In genomic region chr9:137296214-137297059, GRCh38 we compare ENCODE assay signal across 8 cellular contexts. TPM values are rescaled to one million over a fixed set of nuclear protein-coding genes. Genes with fewer than 3 reads are reported as not detected.
DNase-seq lines count a peak whose midpoint lies in the region; ATAC-seq and TF ChIP-seq lines count a peak whose summit lies in the region.

No MANE protein-coding gene starts in this region.

- H3K4me1 ChIP-seq in HUES6 (ENCODE audit: control insufficient read depth, insufficient read depth, low read length) (peaks cover 36% of the 10 kb centered on the region), ascending aorta (peaks cover 13 to 15% of the 10 kb centered on the region in 2 donors), skeletal muscle tissue (ENCODE audit: control insufficient read depth in 3 of 3, insufficient read depth in 3 of 3, low read length in 3 of 3) (peaks cover 4 to 24% (median 12%) of the 10 kb centered on the region in 3 donors), Karpas-422 (ENCODE audit: low read length) (peaks cover 24% of the 10 kb centered on the region)

- intact Hi-C loops in ascending aorta (cut with DNase I), result loop anchor here (10.0 kb wide), 1 partner anchor 228 kb away; no protein-coding TSS in a partner anchor

- H3K4me2 ChIP-seq in Karpas-422 (ENCODE audit: low read depth, low read length, poor library complexity, severe bottlenecking), result no peak overlapping the region

- H3K36me3 ChIP-seq in HUES6 (ENCODE audit: control insufficient read depth, insufficient read depth, low read length) (no peaks in the 10 kb centered on the region), ascending aorta (no peaks in the 10 kb centered on the region), skeletal muscle tissue (ENCODE audit: control insufficient read depth in 3 of 3, insufficient read depth in 3 of 3, low read length in 3 of 3) (no peaks in the 10 kb centered on the region), Karpas-422 (ENCODE audit: insufficient read depth, low read length) (no peaks in the 10 kb centered on the region)

- no peak for ATAC-seq in GM18519 (IDR thresholded peaks at IDR 0.05; ENCODE audit: low FRiP score, unreplicated experiment)

- H3K27ac ChIP-seq in HUES6 (ENCODE audit: low read depth, low read length), result no peak overlapping the region
- peak overlapping the region in 1 of 2 donors; percentile 15 for H3K27ac ChIP-seq in ascending aorta
- H3K27ac ChIP-seq in skeletal muscle tissue (ENCODE audit: low read depth, low read length), result peak overlapping the region; percentile 74
- no peak overlapping the region for H3K27ac ChIP-seq in Karpas-422 (ENCODE audit: low read length)

- no peak overlapping the region for H3K9ac ChIP-seq in HUES6 (ENCODE audit: low read length)
- peak overlapping the region in 1 of 3 donors; percentile 64 for H3K9ac ChIP-seq in skeletal muscle tissue (ENCODE audit: low read depth in 1 of 3, low read length in 3 of 3)
- no peak overlapping the region for H3K9ac ChIP-seq in Karpas-422 (ENCODE audit: low read length)

- TF ChIP-seq CTCF in ascending aorta (IDR thresholded peaks at IDR 0.05), result no peak

- H3K79me2 ChIP-seq in Karpas-422 (ENCODE audit: low read length), result no peaks in the 10 kb centered on the region

- H3K9me2 ChIP-seq in Karpas-422 (replicated peaks; ENCODE audit: insufficient read depth, low read length), result no peaks in the 10 kb centered on the region

- H3K27me3 ChIP-seq in HUES6 (ENCODE audit: control insufficient read depth, insufficient read depth, low read length) (peaks cover 52% of the 10 kb centered on the region), ascending aorta (peaks cover 27% of the 10 kb centered on the region), skeletal muscle tissue (ENCODE audit: control insufficient read depth in 3 of 3, insufficient read depth in 3 of 3, low read length in 3 of 3) (peaks cover 51 to 74% (median 67%) of the 10 kb centered on the region in 3 donors), Karpas-422 (ENCODE audit: low read length) (no peaks in the 10 kb centered on the region)

- peak overlapping the region; percentile 52 for H3K4me3 ChIP-seq in HUES6 (ENCODE audit: low read depth, low read length)
- peak overlapping the region; percentile 44 to 57 for H3K4me3 ChIP-seq in ascending aorta
- H3K4me3 ChIP-seq in iPS-11a (ENCODE audit: low read depth, low read length), result peak overlapping the region; percentile 8
- H3K4me3 ChIP-seq in skeletal muscle tissue (ENCODE audit: low read length in 3 of 3), result peak overlapping the region; percentile 15 to 60 (median 31)
- no peak overlapping the region for H3K4me3 ChIP-seq in Karpas-422 (ENCODE audit: low read length)

- no peak for DNase-seq in ascending aorta (ENCODE audit: low spot score in 2 of 2)
- no peak for DNase-seq in AG08395 (ENCODE audit: low spot score)
- DNase-seq in NCI-H1092 (lab: John Stamatoyannopoulos, UW), result no peak
- no peak for DNase-seq in Karpas-422

- no peaks in the 10 kb centered on the region for H3K9me3 ChIP-seq in HUES6 (ENCODE audit: control insufficient read depth, insufficient read depth, low read depth, low read length)
- no peaks in the 10 kb centered on the region for H3K9me3 ChIP-seq in ascending aorta
- H3K9me3 ChIP-seq in skeletal muscle tissue (ENCODE audit: control insufficient read depth in 3 of 3, low read length in 3 of 3), result peaks cover 0 to 3% (median 3%) of the 10 kb centered on the region in 3 donors
- H3K9me3 ChIP-seq in Karpas-422 (ENCODE audit: low read length), result no peaks in the 10 kb centered on the region

- H4K20me1 ChIP-seq in Karpas-422 (ENCODE audit: insufficient read depth, low read depth, low read length), result no peaks in the 10 kb centered on the region; the same call in 1 of the 2 replicates

- H2AFZ ChIP-seq in Karpas-422 (ENCODE audit: low read length), result no peak overlapping the region

RNA-seq across cellular contexts. Expression of gene NRARP, which starts 5.6 kb away (rescaled TPM):
- total RNA-seq in ascending aorta, result 51.7 TPM
- 2.1 TPM for total RNA-seq in skeletal muscle tissue
- total RNA-seq in Karpas-422 (2014; rRNA removed; shearing (Covaris generic); ENCODE audit: low replicate concordance), result 1.4 and 1.8 TPM in 2 replicates

RNA-seq across cellular contexts. Expression of gene TOR4A, which starts 18.9 kb away (rescaled TPM):
- total RNA-seq in ascending aorta (38.3 TPM), skeletal muscle tissue (2.1 TPM)
- total RNA-seq in Karpas-422 (2014; rRNA removed; shearing (Covaris generic); ENCODE audit: low replicate concordance), result 8.8 and 19.2 TPM in 2 replicates

RNA-seq across cellular contexts. Expression of gene NELFB, which starts 41.3 kb away (rescaled TPM):
- total RNA-seq in ascending aorta (71.7 TPM), skeletal muscle tissue (33.9 TPM)
- 17.8 and 42.7 TPM in 2 replicates for total RNA-seq in Karpas-422 (2014; rRNA removed; shearing (Covaris generic); ENCODE audit: low replicate concordance)

RNA-seq across cellular contexts. Expression of gene STPG3, which starts 45.4 kb away (rescaled TPM):
- total RNA-seq in ascending aorta, result not detected
- total RNA-seq in skeletal muscle tissue, result not detected
- 0.61 and 0.86 TPM in 2 replicates for total RNA-seq in Karpas-422 (2014; rRNA removed; shearing (Covaris generic); ENCODE audit: low replicate concordance)

RNA-seq across cellular contexts. Expression of gene TUBB4B, which starts 55.4 kb away (rescaled TPM):
- total RNA-seq in ascending aorta (403 TPM), skeletal muscle tissue (97.1 TPM)
- 97.1 and 152 TPM in 2 replicates for total RNA-seq in Karpas-422 (2014; rRNA removed; shearing (Covaris generic); ENCODE audit: low replicate concordance)

Comparison
In these comparisons a context has a peak if more than half of its experiments do, and no peak if none do; other contexts are left out.
1. RNA of gene NRARP, which starts 5.6 kb away (total RNA-seq): 51.7 TPM in ascending aorta (single experiment); 2.1 TPM in skeletal muscle tissue (single experiment) and 1.4 to 1.8 TPM in Karpas-422; every median in the first group is over 10 times any median in the second.